8 cellular contexts compared by ENCODE assay signal in the genomic region with DNA sequence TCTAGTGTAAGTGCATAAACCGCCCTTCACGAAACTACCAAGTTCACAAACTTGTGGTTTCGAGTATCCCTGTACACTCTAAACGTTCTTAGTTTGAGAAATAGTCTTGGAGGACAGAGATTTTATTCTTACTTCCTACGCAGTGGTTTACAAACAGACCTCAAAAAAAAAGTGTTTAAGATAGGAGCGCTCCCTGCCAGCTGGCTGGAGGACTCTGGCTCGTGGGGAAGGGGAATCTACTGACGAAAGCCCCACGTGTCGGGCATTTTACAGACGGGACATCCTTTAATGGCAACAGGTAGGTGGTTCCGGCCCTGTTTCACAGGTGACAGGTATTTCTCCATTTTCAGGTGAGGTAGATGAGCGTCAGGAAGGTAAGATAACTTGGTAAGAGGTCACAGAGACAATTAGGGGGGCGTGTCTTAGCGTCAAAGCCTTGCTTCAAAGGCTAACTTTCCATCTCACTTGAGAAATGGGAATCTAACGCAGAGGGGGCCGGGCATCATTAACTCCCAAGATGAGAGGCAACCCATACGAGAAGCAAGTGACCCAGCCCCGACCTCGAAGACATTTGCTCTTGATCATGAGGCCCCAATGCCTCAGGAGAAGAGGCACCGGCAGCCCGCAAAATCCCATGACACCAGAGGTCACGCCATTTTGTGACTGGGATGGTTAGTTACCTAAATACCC. TPM values are rescaled to one million over a fixed set of nuclear protein-coding genes. Genes with fewer than 3 reads are reported as not detected.
DNase-seq lines count a peak whose midpoint lies in the region; ATAC-seq and TF ChIP-seq lines count a peak whose summit lies in the region.
"Not testable (repeated sequence)": the region's sequence is repeated elsewhere in the genome, so short reads cannot be mapped to it uniquely, and the experiment has no call there.

No MANE protein-coding gene starts in this region.

- CTCF ChIA-PET in activated CD8-positive, alpha-beta T cell treated with anti-CD3 and anti-CD28 coated beads for 36 hours (lab: Charles Lee); MCF 10A (lab: Yijun Ruan, JAX): not testable (repeated sequence)

- not testable (repeated sequence) for H3K36me3 Mint-ChIP-seq in activated CD8-positive, alpha-beta T cell treated with anti-CD3 and anti-CD28 coated beads for 36 hours (ENCODE audit: low read depth); MCF 10A (ENCODE audit: insufficient read depth, unreplicated experiment); mesothelial cell of epicardium

- H3K4me3 Mint-ChIP-seq in activated CD8-positive, alpha-beta T cell treated with anti-CD3 and anti-CD28 coated beads for 36 hours = peak overlapping the region; percentile 80
- H3K4me3 Mint-ChIP-seq in MCF 10A (ENCODE audit: unreplicated experiment) (peak overlapping the region; percentile 75), mesothelial cell of epicardium (peak overlapping the region; percentile 70)

- intact Hi-C loops in activated CD8-positive, alpha-beta T cell treated with anti-CD3 and anti-CD28 coated beads for 36 hours (cut with micrococcal nuclease); MCF 10A (cut with micrococcal nuclease): not testable (repeated sequence)

- H3K4me3 ChIP-seq in AG10803 (ENCODE audit: low read length) (peak overlapping the region; percentile 53), HAP-1 (peak overlapping the region; percentile 23), fibroblast of the aortic adventitia (ENCODE audit: low read depth, low read length) (peak overlapping the region; percentile 55)

- not testable (repeated sequence) for H3K36me3 ChIP-seq in HAP-1 (replicated peaks)

- peak overlapping the region; percentile 87 for H3K27ac Mint-ChIP-seq in activated CD8-positive, alpha-beta T cell treated with anti-CD3 and anti-CD28 coated beads for 36 hours
- peak overlapping the region; percentile 87 for H3K27ac Mint-ChIP-seq in MCF 10A (ENCODE audit: low read depth, unreplicated experiment)
- H3K27ac Mint-ChIP-seq in mesothelial cell of epicardium = peak overlapping the region; percentile 84

- in situ Hi-C loops in HAP-1 (cut with MboI; ENCODE audit: low sequenced_read_pairs) = not testable (repeated sequence)

- POLR2A ChIA-PET in activated CD8-positive, alpha-beta T cell treated with anti-CD3 and anti-CD28 coated beads for 36 hours (lab: Charles Lee); MCF 10A (lab: Yijun Ruan, JAX): not testable (repeated sequence)

- H3K9me3 ChIP-seq in HAP-1 = not testable (repeated sequence)

- H3K4me1 ChIP-seq in HAP-1 = not testable (repeated sequence)

- TF ChIP-seq CTCF in AG10803 (conservative IDR thresholded peaks at IDR 0.05; ENCODE audit: low read length); activated CD8-positive, alpha-beta T cell treated with anti-CD3 and anti-CD28 coated beads for 36 hours (IDR thresholded peaks at IDR 0.05); MCF 10A (IDR thresholded peaks at IDR 0.05; ENCODE audit: unreplicated experiment); fibroblast of the aortic adventitia (IDR thresholded peaks at IDR 0.05; ENCODE audit: insufficient read depth, low read length); mesothelial cell of epicardium (IDR thresholded peaks at IDR 0.05; ENCODE audit: unreplicated experiment): not testable (repeated sequence)

- not testable (repeated sequence) for BruUV-seq in MCF 10A (replicated peaks; lab: Mats Ljungman, UMichigan)

- not testable (repeated sequence) for H3K9me3 Mint-ChIP-seq in activated CD8-positive, alpha-beta T cell treated with anti-CD3 and anti-CD28 coated beads for 36 hours; MCF 10A (ENCODE audit: unreplicated experiment); mesothelial cell of epicardium

- ATAC-seq in activated CD8-positive, alpha-beta T cell treated with anti-CD3 and anti-CD28 coated beads for 36 hours = not testable (repeated sequence)

- peak; percentile 0 for DNase-seq in AG10803 (ENCODE audit: low read depth)
- DNase-seq in HAP-1 (ENCODE audit: low spot score in 2 of 2); MCF 10A (ENCODE audit: unreplicated experiment); fibroblast of the aortic adventitia (ENCODE audit: low read depth); mesothelial cell of epicardium (ENCODE audit: low spot score in 2 of 2, unreplicated experiment in 2 of 2): not testable (repeated sequence)
- peak; percentile 0 for DNase-seq in RKO (ENCODE audit: low spot score)
- DNase-seq in activated CD8-positive, alpha-beta T cell treated with anti-CD3 and anti-CD28 coated beads for 36 hours = peak; percentile 12
- DNase-seq in stimulated activated CD4-positive, alpha-beta T cell treated with anti-CD3 and anti-CD28 coated beads, Interleukin-15, amount 100 ng/mL, for 24 hours = peak; percentile 8

- H3K27me3 ChIP-seq in HAP-1 (ENCODE audit: low read depth) = not testable (repeated sequence)

- H3K27me3 Mint-ChIP-seq in activated CD8-positive, alpha-beta T cell treated with anti-CD3 and anti-CD28 coated beads for 36 hours; MCF 10A (ENCODE audit: insufficient read depth, unreplicated experiment); mesothelial cell of epicardium (ENCODE audit: low read depth): not testable (repeated sequence)

- not testable (repeated sequence) for H3K4me1 Mint-ChIP-seq in activated CD8-positive, alpha-beta T cell treated with anti-CD3 and anti-CD28 coated beads for 36 hours (ENCODE audit: low read depth); MCF 10A (ENCODE audit: insufficient read depth, unreplicated experiment); mesothelial cell of epicardium

RNA-seq across cellular contexts. Expression of gene ZNG1A, which starts 0.6 kb away (rescaled TPM):
- 10 to 100 TPM; 44.5 to 47.4 TPM for total RNA-seq in activated CD8-positive, alpha-beta T cell treated with anti-CD3 and anti-CD28 coated beads for 36 hours
- total RNA-seq in MCF 10A (2022) (41.2 and 43.1 TPM in 2 replicates), fibroblast of the aortic adventitia (ENCODE audit: low replicate concordance) (32.5 and 39.2 TPM in 2 replicates), mesothelial cell of epicardium (35.4 to 38.0 TPM (median 37.4 TPM) in 3 replicates)

RNA-seq across cellular contexts. Expression of gene DOCK8, which starts 36.4 kb away (rescaled TPM):
- total RNA-seq in activated CD8-positive, alpha-beta T cell treated with anti-CD3 and anti-CD28 coated beads for 36 hours = 100 to 1,000 TPM; 163 to 166 TPM
- total RNA-seq in MCF 10A (2022) = 5.2 and 5.7 TPM in 2 replicates
- total RNA-seq in fibroblast of the aortic adventitia (ENCODE audit: low replicate concordance) = 0.08 and 0.18 TPM in 2 replicates
- 8.8 to 10.0 TPM (median 8.9 TPM) in 3 replicates for total RNA-seq in mesothelial cell of epicardium

Comparison
In these comparisons a context has a peak if more than half of its experiments do, and no peak if none do; other contexts are left out.
1. RNA of gene DOCK8, which starts 36.4 kb away (total RNA-seq): 163 to 166 TPM in activated CD8-positive, alpha-beta T cell treated with anti-CD3 and anti-CD28 coated beads for 36 hours; 8.8 to 10.0 TPM in mesothelial cell of epicardium, 5.2 to 5.7 TPM in MCF 10A and 0.08 to 0.18 TPM in fibroblast of the aortic adventitia; every median in the first group is over 10 times any median in the second.
2. Peak in every context shown above with its lines, with median percentiles within 50 percentile points of each other: H3K4me3 ChIP-seq, H3K27ac Mint-ChIP-seq and H3K4me3 Mint-ChIP-seq.